In the genomic region with DNA sequence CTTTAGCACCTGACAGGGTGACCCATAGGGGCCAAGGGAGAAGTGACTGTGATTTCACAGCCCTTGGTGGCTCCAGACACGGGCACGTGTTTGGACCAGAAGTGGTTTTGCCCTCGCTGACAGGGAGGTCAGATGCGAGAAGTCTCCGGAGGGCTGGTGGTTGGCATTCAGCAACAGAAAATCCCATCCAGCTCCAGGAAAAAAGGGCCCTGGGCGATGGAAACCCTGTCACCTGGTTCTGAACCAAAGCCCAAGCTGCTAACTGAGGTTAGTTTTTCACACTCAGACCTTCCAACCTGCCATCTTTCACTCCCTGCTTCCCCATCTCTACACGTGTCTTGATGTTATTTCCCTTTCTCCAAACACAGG, we compare ENCODE assay signal across 9 cellular contexts.
A peak's percentile ranks its signal among the peaks of the same experiment; 100 is the strongest.
DNase-seq lines count a peak whose midpoint lies in the region; ATAC-seq and TF ChIP-seq lines count a peak whose summit lies in the region.
"Had no signal": no experiment of that assay in that cellular context is flagged by ENCODE, and none has a peak within 500 bp of the region (broad histone marks: within the 10 kb centered on the region; RNA-seq: fewer than 3 reads in every experiment).

No MANE protein-coding gene starts in this region.

- POLR2A ChIA-PET in SK-N-SH (lab: Yijun Ruan, JAX) = interaction anchor here (1.4 kb wide), 1 partner anchor 117 kb away, joined by 4 read pairs; no protein-coding TSS in a partner anchor

- H3K9me3 ChIP-seq in SK-N-SH (no peaks in the 10 kb centered on the region), SK-N-MC (ENCODE audit: low read depth, low read length) (no peaks in the 10 kb centered on the region), tibial nerve (no peaks in the 10 kb centered on the region)

- peaks cover 21% of the 10 kb centered on the region for H3F3A ChIP-seq in SK-N-SH (replicated peaks; ENCODE audit: insufficient read depth)

- peaks cover 32% of the 10 kb centered on the region for H3K79me2 ChIP-seq in SK-N-SH (ENCODE audit: insufficient read depth)

- peak overlapping the region; percentile 15 to 47; a peak in 1 of 4 replicates for H3K4me3 ChIP-seq in SK-N-SH (ENCODE audit: low read depth in 2 of 2, low read length in 1 of 2)
- peak overlapping the region; percentile 65 for H3K4me3 ChIP-seq in SK-N-MC
- peak overlapping the region in 3 of 4 donors; percentile 2 to 54 (median 23) for H3K4me3 ChIP-seq in tibial nerve

- TF ChIP-seq POLR2A in tibial nerve (IDR thresholded peaks at IDR 0.05) = no peak

- peak overlapping the region; percentile 45; the same call in 1 of the 2 replicates for H2AFZ ChIP-seq in SK-N-SH (ENCODE audit: low read depth)

- TF ChIP-seq CTCF in SK-N-SH (IDR thresholded peaks at IDR 0.05) = no peak
- no peak for TF ChIP-seq CTCF in tibial nerve (IDR thresholded peaks at IDR 0.05)

- ATAC-seq in SK-N-SH treated with all-trans-retinoic acid at 6 μM for 48 hours (no peak), HG03469 (IDR thresholded peaks at IDR 0.05; ENCODE audit: unreplicated experiment) (no peak)

- CTCF ChIA-PET in SK-N-SH (lab: Yijun Ruan, JAX) = interaction anchor here (1.1 to 1.2 kb wide), 2 partner anchors 93 to 274 kb away, joined by 3 read pairs; no protein-coding TSS in a partner anchor

- no peak for TF ChIP-seq RAD21 in SK-N-SH (IDR thresholded peaks at IDR 0.05; ENCODE audit: low read length)

- no peaks in the 10 kb centered on the region for H3K36me3 ChIP-seq in SK-N-SH (replicated peaks in 1 of 2; ENCODE audit: control insufficient read depth in 1 of 2, insufficient read depth in 2 of 2, low read length in 1 of 2)
- H3K36me3 ChIP-seq in SK-N-MC (ENCODE audit: insufficient read depth, low read length) = no peaks in the 10 kb centered on the region
- no peaks in the 10 kb centered on the region for H3K36me3 ChIP-seq in tibial nerve

- H3K27me3 ChIP-seq in SK-N-SH (ENCODE audit: insufficient read depth) = no peaks in the 10 kb centered on the region
- no peaks in the 10 kb centered on the region for H3K27me3 ChIP-seq in tibial nerve

- peak overlapping the region; percentile 93; the same call in 1 of the 2 replicates for H3K4me2 ChIP-seq in SK-N-SH

- peak overlapping the region; percentile 96 for H3K9ac ChIP-seq in SK-N-SH
- peak overlapping the region; percentile 5 for H3K9ac ChIP-seq in SK-N-MC (ENCODE audit: insufficient read length)

- H3K4me1 ChIP-seq in SK-N-SH (ENCODE audit: control insufficient read depth in 1 of 2, insufficient read depth in 2 of 2, low read depth in 1 of 2, low read length in 1 of 2) (peaks cover 12 to 20% of the 10 kb centered on the region in 2 experiments), tibial nerve (peaks cover 0 to 67% (median 8%) of the 10 kb centered on the region in 4 donors)

- no peaks in the 10 kb centered on the region for H3K9me2 ChIP-seq in SK-N-SH

- WGBS in SK-N-SH (ENCODE audit: low lambda C conversion rate) = 85% methylated on average over 7 of the region's 7 CpGs
- 36 to 41% methylated on average over 7 of the region's 7 CpGs for WGBS in tibial nerve, 2 donors

- peak; percentile 28 for DNase-seq in SK-N-SH
- no peak for DNase-seq in SK-N-MC (ENCODE audit: low read depth, low spot score)
- peak; percentile 25 for DNase-seq in kidney tubule cell (ENCODE audit: low spot score)
- no peak for DNase-seq in tibial nerve (ENCODE audit: low spot score in 2 of 2)
- no peak for DNase-seq in NCI-H82 (lab: John Stamatoyannopoulos, UW)
- DNase-seq in NCI-H1694 treated with DMSO at 0.1 percent for 48 hours (lab: John Stamatoyannopoulos, UW) = no peak
- DNase-seq: CD4-positive, CD25-positive, alpha-beta regulatory T cell had no signal

- H3K27ac ChIP-seq in SK-N-SH (ENCODE audit: low read depth in 2 of 2, low read length in 1 of 2) = peak overlapping the region; percentile 70 to 100
- no peak overlapping the region; the same call in 1 of the 2 replicates for H3K27ac ChIP-seq in SK-N-MC
- peak overlapping the region; percentile 76 to 95 (median 86) for H3K27ac ChIP-seq in tibial nerve

- no peaks in the 10 kb centered on the region for H4K20me1 ChIP-seq in SK-N-SH (ENCODE audit: insufficient read depth)

- no peak for TF ChIP-seq EP300 in SK-N-SH (IDR thresholded peaks at IDR 0.05; ENCODE audit: borderline replicate concordance in 1 of 2, low read depth in 1 of 2, low read length in 1 of 2)
- no peak for TF ChIP-seq EP300 in tibial nerve (IDR thresholded peaks at IDR 0.05)

TF ChIP-seq in SK-N-SH, 30 proteins besides CTCF, POLR2A, EP300 and RAD21:
- TF ChIP-seq SMC3 (IDR thresholded peaks at IDR 0.05; ENCODE audit: low read depth, low read length) = no peak
- no peak for TF ChIP-seq RXRA (IDR thresholded peaks at IDR 0.05; ENCODE audit: borderline replicate concordance, low read depth)
- no peak for TF ChIP-seq MXI1 (IDR thresholded peaks at IDR 0.05; ENCODE audit: low read depth, low read length)
- TF ChIP-seq NFIC (IDR thresholded peaks at IDR 0.05; ENCODE audit: borderline replicate concordance) = no peak
- no peak for TF ChIP-seq YY1 (IDR thresholded peaks at IDR 0.05; ENCODE audit: low read depth)
- no peak for TF ChIP-seq GATA2 (CRISPR knock-in tag; IDR thresholded peaks at IDR 0.05)
- no peak for TF ChIP-seq SIN3A (IDR thresholded peaks at IDR 0.05; ENCODE audit: borderline replicate concordance, low read depth, low read length)
- no peak for TF ChIP-seq JUND (IDR thresholded peaks at IDR 0.05)
- TF ChIP-seq FOSL2 (IDR thresholded peaks at IDR 0.05; ENCODE audit: borderline replicate concordance, low read depth) = no peak
- no peak for TF ChIP-seq POLR2AphosphoS5 (IDR thresholded peaks at IDR 0.05; ENCODE audit: low read depth, low read length)
- TF ChIP-seq CHD2 (IDR thresholded peaks at IDR 0.05; ENCODE audit: low read length, partially characterized antibody) = no peak
- TF ChIP-seq NRF1 (IDR thresholded peaks at IDR 0.05; ENCODE audit: low read depth, low read length) = no peak
- TF ChIP-seq TCF12 (IDR thresholded peaks at IDR 0.05) = no peak
- TF ChIP-seq FOXM1 (IDR thresholded peaks at IDR 0.05; ENCODE audit: low read depth) = no peak
- no peak for TF ChIP-seq MEF2A (IDR thresholded peaks at IDR 0.05; ENCODE audit: borderline replicate concordance, low read depth)
- TF ChIP-seq, protein P1, sequence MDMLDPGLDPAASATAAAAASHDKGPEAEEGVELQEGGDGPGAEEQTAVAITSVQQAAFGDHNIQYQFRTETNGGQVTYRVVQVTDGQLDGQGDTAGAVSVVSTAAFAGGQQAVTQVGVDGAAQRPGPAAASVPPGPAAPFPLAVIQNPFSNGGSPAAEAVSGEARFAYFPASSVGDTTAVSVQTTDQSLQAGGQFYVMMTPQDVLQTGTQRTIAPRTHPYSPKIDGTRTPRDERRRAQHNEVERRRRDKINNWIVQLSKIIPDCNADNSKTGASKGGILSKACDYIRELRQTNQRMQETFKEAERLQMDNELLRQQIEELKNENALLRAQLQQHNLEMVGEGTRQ (IDR thresholded peaks at IDR 0.05; ENCODE audit: borderline replicate concordance, low read depth, low read length) = no peak

TF ChIP-seq in SK-N-SH treated with all-trans-retinoic acid at 6 μM for 48 hours, 23 proteins besides CTCF, POLR2A, EP300 and RAD21:
- no peak for TF ChIP-seq CSDC2 (CRISPR knock-in tag; IDR thresholded peaks at IDR 0.05)
- no peak for TF ChIP-seq OSR1 (CRISPR knock-in tag; IDR thresholded peaks at IDR 0.05)
- TF ChIP-seq, protein P2, sequence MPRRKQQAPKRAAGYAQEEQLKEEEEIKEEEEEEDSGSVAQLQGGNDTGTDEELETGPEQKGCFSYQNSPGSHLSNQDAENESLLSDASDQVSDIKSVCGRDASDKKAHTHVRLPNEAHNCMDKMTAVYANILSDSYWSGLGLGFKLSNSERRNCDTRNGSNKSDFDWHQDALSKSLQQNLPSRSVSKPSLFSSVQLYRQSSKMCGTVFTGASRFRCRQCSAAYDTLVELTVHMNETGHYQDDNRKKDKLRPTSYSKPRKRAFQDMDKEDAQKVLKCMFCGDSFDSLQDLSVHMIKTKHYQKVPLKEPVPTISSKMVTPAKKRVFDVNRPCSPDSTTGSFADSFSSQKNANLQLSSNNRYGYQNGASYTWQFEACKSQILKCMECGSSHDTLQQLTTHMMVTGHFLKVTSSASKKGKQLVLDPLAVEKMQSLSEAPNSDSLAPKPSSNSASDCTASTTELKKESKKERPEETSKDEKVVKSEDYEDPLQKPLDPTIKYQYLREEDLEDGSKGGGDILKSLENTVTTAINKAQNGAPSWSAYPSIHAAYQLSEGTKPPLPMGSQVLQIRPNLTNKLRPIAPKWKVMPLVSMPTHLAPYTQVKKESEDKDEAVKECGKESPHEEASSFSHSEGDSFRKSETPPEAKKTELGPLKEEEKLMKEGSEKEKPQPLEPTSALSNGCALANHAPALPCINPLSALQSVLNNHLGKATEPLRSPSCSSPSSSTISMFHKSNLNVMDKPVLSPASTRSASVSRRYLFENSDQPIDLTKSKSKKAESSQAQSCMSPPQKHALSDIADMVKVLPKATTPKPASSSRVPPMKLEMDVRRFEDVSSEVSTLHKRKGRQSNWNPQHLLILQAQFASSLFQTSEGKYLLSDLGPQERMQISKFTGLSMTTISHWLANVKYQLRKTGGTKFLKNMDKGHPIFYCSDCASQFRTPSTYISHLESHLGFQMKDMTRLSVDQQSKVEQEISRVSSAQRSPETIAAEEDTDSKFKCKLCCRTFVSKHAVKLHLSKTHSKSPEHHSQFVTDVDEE (CRISPR knock-in tag; IDR thresholded peaks at IDR 0.05) = no peak

Comparison
In these comparisons a context has a peak if more than half of its experiments do, and no peak if none do; other contexts are left out.
1. DNase-seq: peak in SK-N-SH (single experiment) and kidney tubule cell (single experiment); none in SK-N-MC (single experiment), tibial nerve (0 of 2), NCI-H82 (single experiment) and NCI-H1694 treated with DMSO at 0.1 percent for 48 hours (single experiment).
2. Peak in every context shown above with its lines, with median percentiles within 50 percentile points of each other: H3K4me3 ChIP-seq.